16 cellular contexts compared by ENCODE assay signal in genomic region chr15:74178326-74179100, GRCh38. TPM values are rescaled to one million over a fixed set of nuclear protein-coding genes. Genes with fewer than 3 reads are reported as not detected.
DNase-seq lines count a peak whose midpoint lies in the region; ATAC-seq and TF ChIP-seq lines count a peak whose summit lies in the region.
"Had no signal": no experiment of that assay in that cellular context is flagged by ENCODE, and none has a peak within 500 bp of the region (broad histone marks: within the 10 kb centered on the region; RNA-seq: fewer than 3 reads in every experiment).

No MANE protein-coding gene starts in this region.

- no peak overlapping the region for H3K9ac ChIP-seq in SK-N-MC (ENCODE audit: insufficient read length)

- peaks cover 45% of the 10 kb centered on the region for H3K4me1 ChIP-seq in ACC112 (ENCODE audit: control insufficient read depth, insufficient read depth, low read length, unreplicated experiment)
- peaks cover 0 to 74% of the 10 kb centered on the region in 2 donors for H3K4me1 ChIP-seq in right atrium auricular region
- H3K4me1 ChIP-seq in gastrocnemius medialis = peaks cover 9 to 23% of the 10 kb centered on the region in 2 donors
- H3K4me1 ChIP-seq in prostate gland (replicated peaks) = no peaks in the 10 kb centered on the region
- H3K4me1 ChIP-seq: Caco-2 had no signal

- no peak for ATAC-seq in gastrocnemius medialis

- H3K36me3 ChIP-seq in ACC112 (ENCODE audit: insufficient read depth, low read length) = no peaks in the 10 kb centered on the region
- H3K36me3 ChIP-seq in SK-N-MC (ENCODE audit: insufficient read depth, low read length) = no peaks in the 10 kb centered on the region
- H3K36me3 ChIP-seq in right atrium auricular region = no peaks in the 10 kb centered on the region
- no peaks in the 10 kb centered on the region for H3K36me3 ChIP-seq in gastrocnemius medialis
- H3K36me3 ChIP-seq in prostate gland = no peaks in the 10 kb centered on the region
- H3K36me3 ChIP-seq: transverse colon had no signal

- no peak for TF ChIP-seq POLR2A in gastrocnemius medialis (IDR thresholded peaks at IDR 0.05)
- no peak for TF ChIP-seq POLR2A in prostate gland (IDR thresholded peaks at IDR 0.05)

- H3K9me3 ChIP-seq in SK-N-MC (ENCODE audit: low read depth, low read length) (no peaks in the 10 kb centered on the region), right atrium auricular region (no peaks in the 10 kb centered on the region), gastrocnemius medialis (no peaks in the 10 kb centered on the region), prostate gland (no peaks in the 10 kb centered on the region)
- H3K9me3 ChIP-seq: Caco-2, transverse colon had no signal

- no peaks in the 10 kb centered on the region for H3K79me2 ChIP-seq in ACC112 (ENCODE audit: control insufficient read depth, insufficient read depth, low read length, unreplicated experiment)
- H3K79me2 ChIP-seq: hepatocyte had no signal

- 78% methylated on average over 7 of the region's 7 CpGs for WGBS in prostate gland

- H3K27me3 ChIP-seq in ACC112 (ENCODE audit: insufficient read depth, low read length) (no peaks in the 10 kb centered on the region), right atrium auricular region (no peaks in the 10 kb centered on the region), gastrocnemius medialis (no peaks in the 10 kb centered on the region), prostate gland (replicated peaks; ENCODE audit: insufficient read depth) (no peaks in the 10 kb centered on the region)
- H3K27me3 ChIP-seq: hepatocyte, transverse colon had no signal

- H3K27ac ChIP-seq in ACC112 (ENCODE audit: low read depth, low read length) = peak overlapping the region; percentile 51; the same call in 1 of the 2 replicates
- H3K27ac ChIP-seq in SK-N-MC = peak overlapping the region; percentile 10; the same call in 1 of the 2 replicates
- H3K27ac ChIP-seq in right atrium auricular region = peak overlapping the region; percentile 2 to 68
- peak overlapping the region in 3 of 4 donors; percentile 34 to 55 (median 45) for H3K27ac ChIP-seq in gastrocnemius medialis
- peak overlapping the region in 1 of 2 donors; percentile 33 for H3K27ac ChIP-seq in prostate gland

- H3K4me3 ChIP-seq in ACC112 (ENCODE audit: low read depth, low read length) (no peak overlapping the region), SK-N-MC (no peak overlapping the region), right atrium auricular region (no peak overlapping the region), gastrocnemius medialis (no peak overlapping the region), prostate gland (no peak overlapping the region)
- H3K4me3 ChIP-seq: hepatocyte, transverse colon had no signal

- in situ Hi-C loops in gastrocnemius medialis (cut with MboI; ENCODE audit: low sequenced_read_pairs in 4 of 4) = no loop called here

- no peak overlapping the region for H2AFZ ChIP-seq in ACC112 (ENCODE audit: low read length, unreplicated experiment)
- H2AFZ ChIP-seq: hepatocyte had no signal

- DNase-seq in SK-N-MC (ENCODE audit: low read depth, low spot score) (no peak), right atrium auricular region (ENCODE audit: low spot score) (no peak), gastrocnemius medialis (no peak), NOMO-1 treated with dmso at 0.1 percent for 144 hours (lab: John Stamatoyannopoulos, UW; ENCODE audit: unreplicated experiment) (no peak), NCI-H82 treated with DMSO at 0.1 percent for 48 hours (lab: John Stamatoyannopoulos, UW; ENCODE audit: unreplicated experiment) (no peak), GF-D8 (lab: John Stamatoyannopoulos, UW) (no peak), prostate gland (ENCODE audit: low spot score) (no peak)
- DNase-seq: NCI-H1048; NCI-H2107; stimulated activated CD4-positive, alpha-beta T cell treated with anti-CD3 and anti-CD28 coated beads, Interleukin-2, amount 100 ng/mL, for 24 hours had no signal

- TF ChIP-seq CTCF in right atrium auricular region (IDR thresholded peaks at IDR 0.05) (no peak), gastrocnemius medialis (IDR thresholded peaks at IDR 0.05 in 4 of 5, conservative IDR thresholded peaks at IDR 0.05 in 1 of 5) (no peak), prostate gland (IDR thresholded peaks at IDR 0.05) (no peak)

- intact Hi-C loops in gastrocnemius medialis (cut with DNase I; ENCODE audit: low total_unique reads) = no loop called here
- intact Hi-C loops in prostate gland (cut with DNase I) = no loop called here

RNA-seq across cellular contexts. Expression of gene ISLR, which starts 5.0 kb away (rescaled TPM):
- 10 to 100 TPM; 51.9 to 59.9 TPM for total RNA-seq in right atrium auricular region
- total RNA-seq in gastrocnemius medialis = 10 to 100 TPM in 3 of 4 donors, 1 to 10 TPM in 1; 5.9 to 29.4 (median 25.9) TPM
- 10 to 100 TPM; 36.5 to 70.7 TPM for total RNA-seq in prostate gland
- total RNA-seq: activated T-helper 2 cell treated with anti-CD3 and anti-CD28 coated beads, Interferon-gamma antibody, Interleukin-2, Interleukin-4, amounts not matched to agents 10 μg/mL and 5 μg/mL and 100 μg/mL, durations not matched to agents 14 hours and 24 hours and 36 hours; Caco-2; T-helper 1 cell treated with Interleukin-12 subunit alpha and Interleukin-12 subunit beta and Interleukin-4 antibody, amounts not matched to agents 30 ng/mL and 1 ng/mL, for 36 hours had no signal

RNA-seq across cellular contexts. Expression of gene STRA6, which starts 24.1 kb away (rescaled TPM):
- under 1 TPM; 0.22 to 0.55 TPM for total RNA-seq in right atrium auricular region
- not detected for total RNA-seq in gastrocnemius medialis
- total RNA-seq in prostate gland = 1 to 10 TPM in 1 of 2 donors, under 1 TPM in 1; 0.77 to 1.8 TPM
- total RNA-seq: activated T-helper 2 cell treated with anti-CD3 and anti-CD28 coated beads, Interferon-gamma antibody, Interleukin-2, Interleukin-4, amounts not matched to agents 10 μg/mL and 5 μg/mL and 100 μg/mL, durations not matched to agents 14 hours and 24 hours and 36 hours; T-helper 1 cell treated with Interleukin-12 subunit alpha and Interleukin-12 subunit beta and Interleukin-4 antibody, amounts not matched to agents 30 ng/mL and 1 ng/mL, for 36 hours; transverse colon had no signal

RNA-seq across cellular contexts. Expression of gene ISLR2, which starts 48.1 kb away (rescaled TPM):
- total RNA-seq in right atrium auricular region (1 to 10 TPM in 1 of 2 donors, under 1 TPM in 1; 0.31 to 2.6 TPM), gastrocnemius medialis (1 to 10 TPM in 3 of 4 donors, under 1 TPM in 1; 0.62 to 3.9 (median 2.0) TPM), prostate gland (1 to 10 TPM; 1.9 to 4.3 TPM)
- total RNA-seq: activated T-helper 2 cell treated with anti-CD3 and anti-CD28 coated beads, Interferon-gamma antibody, Interleukin-2, Interleukin-4, amounts not matched to agents 10 μg/mL and 5 μg/mL and 100 μg/mL, durations not matched to agents 14 hours and 24 hours and 36 hours; Caco-2; hepatocyte; T-helper 1 cell treated with Interleukin-12 subunit alpha and Interleukin-12 subunit beta and Interleukin-4 antibody, amounts not matched to agents 30 ng/mL and 1 ng/mL, for 36 hours had no signal

RNA-seq across cellular contexts. Expression of gene CCDC33, which starts 57.6 kb away (rescaled TPM):
- total RNA-seq in right atrium auricular region (not detected), gastrocnemius medialis (not detected), prostate gland (1 to 10 TPM in 1 of 2 donors, not detected in 1; 1.5 TPM)
- total RNA-seq: activated T-helper 2 cell treated with anti-CD3 and anti-CD28 coated beads, Interferon-gamma antibody, Interleukin-2, Interleukin-4, amounts not matched to agents 10 μg/mL and 5 μg/mL and 100 μg/mL, durations not matched to agents 14 hours and 24 hours and 36 hours; Caco-2; T-helper 1 cell treated with Interleukin-12 subunit alpha and Interleukin-12 subunit beta and Interleukin-4 antibody, amounts not matched to agents 30 ng/mL and 1 ng/mL, for 36 hours had no signal
